Comparison of ENCODE assay signal across 8 cellular contexts in the genomic region with DNA sequence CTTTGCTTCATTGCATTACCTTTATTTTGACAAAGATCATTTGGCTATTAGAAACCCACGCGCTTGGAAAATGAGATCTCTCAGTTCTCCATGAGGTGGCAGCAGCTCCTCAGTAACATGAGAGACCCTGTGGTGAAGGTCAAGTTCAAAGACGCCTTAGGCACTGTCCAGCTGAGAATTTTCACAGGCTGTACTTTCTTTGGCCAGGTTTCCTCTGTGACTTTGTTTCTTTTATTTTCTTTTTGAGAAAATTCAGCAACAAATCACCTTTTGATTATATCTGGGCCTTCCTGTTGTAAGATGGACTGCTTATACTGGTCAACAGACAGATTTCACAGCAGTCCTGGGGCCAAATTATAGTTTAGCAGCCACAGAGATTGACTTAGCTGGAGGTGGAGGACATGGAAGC. TPM values are rescaled to one million over a fixed set of nuclear protein-coding genes. Genes with fewer than 3 reads are reported as not detected.
DNase-seq lines count a peak whose midpoint lies in the region; ATAC-seq and TF ChIP-seq lines count a peak whose summit lies in the region.

No MANE protein-coding gene starts in this region.

- 0 to 4% methylated on average over 3 of the region's 3 CpGs for WGBS in transverse colon (ENCODE audit: low coverage in 1 of 2), 2 donors

- H3K36me3 Mint-ChIP-seq in Caco-2 (ENCODE audit: insufficient read depth, unreplicated experiment): no peaks in the 10 kb centered on the region

- no peak overlapping the region for H3K4me3 ChIP-seq in Caco-2 (ENCODE audit: low read depth, low read length)
- no peak overlapping the region for H3K4me3 ChIP-seq in dorsolateral prefrontal cortex
- H3K4me3 ChIP-seq in lower lobe of right lung: no peak overlapping the region
- H3K4me3 ChIP-seq in transverse colon: no peak overlapping the region

- H3K4me1 Mint-ChIP-seq in Caco-2 (ENCODE audit: low read depth, unreplicated experiment): no peaks in the 10 kb centered on the region

- peaks cover 6% of the 10 kb centered on the region for H3K9me3 Mint-ChIP-seq in Caco-2 (ENCODE audit: unreplicated experiment)

- H3K4me1 ChIP-seq in Caco-2 (no peaks in the 10 kb centered on the region), lower lobe of right lung (no peaks in the 10 kb centered on the region), transverse colon (peaks cover 0 to 2% (median 0%) of the 10 kb centered on the region in 4 donors)

- ATAC-seq in GM18502 (IDR thresholded peaks at IDR 0.05; ENCODE audit: poor library complexity, unreplicated experiment) (peak; percentile 70), lower lobe of right lung (peak; percentile 68 to 80), GM19395 (IDR thresholded peaks at IDR 0.05; ENCODE audit: unreplicated experiment) (no peak)

- no peak for TF ChIP-seq EP300 in transverse colon (IDR thresholded peaks at IDR 0.05; ENCODE audit: low read depth)

- no peak for TF ChIP-seq POLR2A in transverse colon (IDR thresholded peaks at IDR 0.05)

- H3K27me3 ChIP-seq in Caco-2 (replicated peaks; ENCODE audit: control insufficient read depth, insufficient read depth, low read length): no peaks in the 10 kb centered on the region
- H3K27me3 ChIP-seq in dorsolateral prefrontal cortex: no peaks in the 10 kb centered on the region
- H3K27me3 ChIP-seq in lower lobe of right lung (ENCODE audit: low read depth): no peaks in the 10 kb centered on the region
- no peaks in the 10 kb centered on the region for H3K27me3 ChIP-seq in transverse colon

- H3K27ac Mint-ChIP-seq in Caco-2 (ENCODE audit: unreplicated experiment): no peak overlapping the region

- TF ChIP-seq CTCF in Caco-2 (IDR thresholded peaks at IDR 0.05; ENCODE audit: insufficient read depth in 1 of 2, low read depth in 1 of 2, low read length in 1 of 2, severe bottlenecking in 1 of 2, unreplicated experiment in 1 of 2) (peak; percentile 88 to 93), dorsolateral prefrontal cortex (IDR thresholded peaks at IDR 0.05 in 54 of 56, conservative IDR thresholded peaks at IDR 0.05 in 2 of 56; ENCODE audit: low read depth in 1 of 56, partially characterized antibody in 56 of 56) (peak in 55 of 56 donors; percentile 29 to 83 (median 65)), lower lobe of right lung (IDR thresholded peaks at IDR 0.05) (peak; percentile 66), transverse colon (IDR thresholded peaks at IDR 0.05) (peak; percentile 57 to 78 (median 74))

- CTCF ChIA-PET in Caco-2 (lab: Charles Lee): interaction anchor here (0.5 to 1.1 kb wide), 4 partner anchors 97 to 683 kb away, joined by 3 to 4 read pairs (median 4); no protein-coding TSS in a partner anchor

- in situ Hi-C loops in transverse colon (cut with MboI; ENCODE audit: low pct_ligation_motif_present in 1 of 4, low pct_unique_long_range_greater_than_20kb in 1 of 4, low sequenced_read_pairs in 3 of 4): loop anchor here in 3 of 4 donors (5.0 to 25.0 kb wide), 3 partner anchors 94 to 829 kb away; no protein-coding TSS in a partner anchor

- intact Hi-C loops in Caco-2 (cut with micrococcal nuclease; ENCODE audit: unreplicated experiment): loop anchor here (1.0 to 5.0 kb wide), 7 partner anchors 98 to 834 kb away; no protein-coding TSS in a partner anchor
- intact Hi-C loops in dorsolateral prefrontal cortex (cut with DNase I): loop anchor here in 1 of 2 donors (5.0 kb wide), 1 partner anchor 94 kb away; no protein-coding TSS in a partner anchor
- intact Hi-C loops in lower lobe of right lung (cut with DNase I): no loop called here
- intact Hi-C loops in transverse colon (cut with DNase I; ENCODE audit: low total_unique reads): no loop called here

- BruUV-seq in Caco-2 (replicated peaks; lab: Mats Ljungman, UMichigan): no TSS peak

- H3K27ac ChIP-seq in dorsolateral prefrontal cortex: no peak overlapping the region
- H3K27ac ChIP-seq in lower lobe of right lung: no peak overlapping the region
- H3K27ac ChIP-seq in transverse colon: no peak overlapping the region

- H3K9me3 ChIP-seq in Caco-2 (peaks cover 6% of the 10 kb centered on the region; the same call in 1 of the 2 replicates), lower lobe of right lung (no peaks in the 10 kb centered on the region), transverse colon (no peaks in the 10 kb centered on the region)

- H3K36me3 ChIP-seq in Caco-2 (ENCODE audit: control insufficient read depth, insufficient read depth, low read length) (no peaks in the 10 kb centered on the region), lower lobe of right lung (no peaks in the 10 kb centered on the region), transverse colon (no peaks in the 10 kb centered on the region)

- H3K27me3 Mint-ChIP-seq in Caco-2 (ENCODE audit: insufficient read depth, unreplicated experiment): peaks cover 2% of the 10 kb centered on the region

- H3K4me3 Mint-ChIP-seq in Caco-2 (ENCODE audit: unreplicated experiment): no peak overlapping the region

- POLR2A ChIA-PET in Caco-2 (lab: Charles Lee): no interaction called here

- DNase-seq in Caco-2 (peak; percentile 66 to 74), HK-2 (ENCODE audit: unreplicated experiment) (peak; percentile 18), SK-N-DZ (ENCODE audit: low spot score) (peak; percentile 52), dorsolateral prefrontal cortex (peak in 4 of 10 donors; percentile 8 to 44 (median 25)), lower lobe of right lung (no peak), transverse colon (peak; percentile 58)

RNA-seq across cellular contexts. Expression of gene RAB18, which starts 54.5 kb away (rescaled TPM):
- total RNA-seq in Caco-2 (2022) (154 and 164 TPM in 2 replicates), dorsolateral prefrontal cortex (100 to 1,000 TPM in 118 of 120 experiments, 10 to 100 TPM in 2; 87.4 to 185 (median 148) TPM), lower lobe of right lung (97.2 TPM), transverse colon (10 to 100 TPM; 13.1 to 84.5 (median 36.4) TPM)
- 15.9 and 16.8 TPM in 2 replicates for polyA plus RNA-seq in SK-N-DZ (2014; cell fraction: cytosol; rRNA removed)
- polyA plus RNA-seq in SK-N-DZ (2014; cell fraction: nucleus; rRNA removed): 15.5 and 16.4 TPM in 2 replicates
